Comparison of ENCODE assay signal across 26 cellular contexts in the genomic region with DNA sequence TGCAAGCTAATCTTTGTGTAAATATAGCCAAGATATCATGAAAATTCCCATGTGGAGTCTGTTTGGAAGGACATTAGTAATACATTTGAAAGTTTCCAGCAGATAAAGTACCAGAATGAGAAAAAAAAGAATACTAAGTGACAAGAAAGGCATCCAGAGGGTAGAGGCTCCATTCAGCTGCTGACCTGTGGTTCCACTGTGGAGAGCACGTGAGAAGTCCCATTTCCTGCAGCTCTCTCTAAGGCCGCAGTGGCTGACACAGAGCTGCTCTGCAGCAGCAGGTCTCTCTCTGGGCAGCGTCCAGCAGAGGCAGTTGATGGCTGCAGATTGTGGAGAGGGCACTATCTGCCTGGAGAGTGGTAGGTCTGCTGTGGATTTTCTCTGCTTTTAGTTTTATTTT.
DNase-seq lines count a peak whose midpoint lies in the region; ATAC-seq and TF ChIP-seq lines count a peak whose summit lies in the region.
"Had no signal": no experiment of that assay in that cellular context is flagged by ENCODE, and none has a peak within 500 bp of the region (broad histone marks: within the 10 kb centered on the region; RNA-seq: fewer than 3 reads in every experiment).

No MANE protein-coding gene starts in this region.

- no peak overlapping the region for H3K27ac ChIP-seq in right lobe of liver
- no peak overlapping the region for H3K27ac ChIP-seq in stomach
- H3K27ac ChIP-seq: C4-2B, SK-N-MC, upper lobe of left lung had no signal

- DNase-seq in M059J (ENCODE audit: low read depth) (peak; percentile 36), foreskin melanocyte (peak; percentile 3), right lobe of liver (no peak), COR-L47 (lab: John Stamatoyannopoulos, UW) (no peak), SK-N-DZ (ENCODE audit: low spot score) (no peak), stomach (no peak)
- DNase-seq: activated CD4-positive, alpha-beta memory T cell treated with anti-CD3 and anti-CD28 coated beads, Interleukin-2, amount 10 ng/mL, durations not matched to agents 7 days and 5 days; activated CD4-positive, alpha-beta T cell treated with anti-CD3 and anti-CD28 coated beads for 1 hour; activated effector memory CD4-positive, alpha-beta T cell treated with anti-CD3 and anti-CD28 coated beads, Interleukin-2, amount 50 U/mL, for 16 hours; activated naive CD8-positive, alpha-beta T cell treated with anti-CD3 and anti-CD28 coated beads, Interleukin-2, amount 10 ng/mL, durations not matched to agents 7 days and 5 days; Calu3; EL; kidney glomerular epithelial cell; naive thymus-derived CD4-positive, alpha-beta T cell; NCI-H1436; NCI-H2107; NCI-H446; NCI-H82; nucleus accumbens; stimulated activated CD4-positive, alpha-beta T cell treated with anti-CD3 and anti-CD28 coated beads, Interleukin-2, amount 100 ng/mL, for 48 hours; substantia nigra; upper lobe of left lung had no signal

- whole genome bisulfite sequencing in right lobe of liver (ENCODE audit: insufficient coverage, low coverage, low lambda C conversion rate, missing lambda C conversion rate) = 26% methylated on average over 3 of the region's 3 CpGs
- WGBS in stomach, 5 donors = 5 to 27% (median 8%) methylated on average over 3 of the region's 3 CpGs

- H3K9me3 ChIP-seq in right lobe of liver = no peaks in the 10 kb centered on the region
- no peaks in the 10 kb centered on the region for H3K9me3 ChIP-seq in stomach
- H3K9me3 ChIP-seq: upper lobe of left lung had no signal

- TF ChIP-seq EP300 in stomach (IDR thresholded peaks at IDR 0.05) = no peak

- intact Hi-C loops in right lobe of liver (cut with DNase I) = no loop called here
- intact Hi-C loops in stomach (cut with DNase I; ENCODE audit: low total_unique reads) = no loop called here

- TF ChIP-seq POLR2A in right lobe of liver (IDR thresholded peaks at IDR 0.05) (no peak), stomach (IDR thresholded peaks at IDR 0.05) (no peak)

- H3K4me3 ChIP-seq in right lobe of liver (no peak overlapping the region), stomach (no peak overlapping the region)
- H3K4me3 ChIP-seq: GM23338, SK-N-MC, upper lobe of left lung had no signal

- H3K36me3 ChIP-seq in right lobe of liver (no peaks in the 10 kb centered on the region), stomach (no peaks in the 10 kb centered on the region)
- H3K36me3 ChIP-seq: upper lobe of left lung had no signal

- ATAC-seq in right lobe of liver = peak in 3 of 4 donors; percentile 33 to 55 (median 39)
- no peak for ATAC-seq in GM21447 (IDR thresholded peaks at IDR 0.05; ENCODE audit: unreplicated experiment)
- ATAC-seq: GM23338; naive thymus-derived CD4-positive, alpha-beta T cell had no signal

- H3K27me3 ChIP-seq in right lobe of liver = no peaks in the 10 kb centered on the region
- H3K27me3 ChIP-seq in stomach = no peaks in the 10 kb centered on the region
- H3K27me3 ChIP-seq: upper lobe of left lung had no signal

- TF ChIP-seq CTCF in right lobe of liver (IDR thresholded peaks at IDR 0.05) (no peak), stomach (IDR thresholded peaks at IDR 0.05) (no peak)

- no peaks in the 10 kb centered on the region for H3K4me1 ChIP-seq in right lobe of liver
- H3K4me1 ChIP-seq in stomach = peaks cover 0 to 14% (median 10%) of the 10 kb centered on the region in 4 donors
- H3K4me1 ChIP-seq: upper lobe of left lung had no signal

Comparison
In these comparisons a context has a peak if more than half of its experiments do, and no peak if none do; other contexts are left out.
1. DNase-seq: peak in M059J (single experiment) and foreskin melanocyte (single experiment); none in right lobe of liver (0 of 3), COR-L47 (single experiment), SK-N-DZ (single experiment) and stomach (single experiment).